In genomic region chr19:29810504-29810871, GRCh38 we compare ENCODE assay signal across 8 cellular contexts. TPM values are rescaled to one million over a fixed set of nuclear protein-coding genes. Genes with fewer than 3 reads are reported as not detected.
A peak's percentile ranks its signal among the peaks of the same experiment; 100 is the strongest.
DNase-seq lines count a peak whose midpoint lies in the region; ATAC-seq, FAIRE-seq and TF ChIP-seq lines count a peak whose summit lies in the region.

No MANE protein-coding gene starts in this region.

- H3K27ac ChIP-seq in 22Rv1 (peak overlapping the region; percentile 48; the same call in 1 of the 2 replicates), foreskin keratinocyte (no peak overlapping the region)

- ATAC-seq in foreskin keratinocyte (peak; percentile 61), HG02798 (IDR thresholded peaks at IDR 0.05; ENCODE audit: poor library complexity, unreplicated experiment) (no peak), GM21360 (IDR thresholded peaks at IDR 0.05; ENCODE audit: unreplicated experiment) (no peak)

- no peak for TF ChIP-seq POLR2A in GM12892 (IDR thresholded peaks at IDR 0.05; ENCODE audit: low read depth, low read length)

- in situ Hi-C loops in SK-MEL-5 (cut with HindIII; ENCODE audit: low pct_unique_long_range_greater_than_20kb, low sequenced_read_pairs): no loop called here

- no peak for TF ChIP-seq CTCF in 22Rv1 (IDR thresholded peaks at IDR 0.05)
- TF ChIP-seq CTCF in foreskin keratinocyte (conservative IDR thresholded peaks at IDR 0.05): no peak

- peak; percentile 44 for FAIRE-seq in GM12892 (lab: Jason Lieb, UNC)

- no peaks in the 10 kb centered on the region for H3K27me3 ChIP-seq in foreskin keratinocyte

- DNase-seq in GM12892 (ENCODE audit: insufficient read length) (no peak), SK-MEL-5 (ENCODE audit: low read depth, low spot score) (peak; percentile 13), foreskin keratinocyte (peak; percentile 87 to 96), DMS153 (lab: John Stamatoyannopoulos, UW) (no peak), Ammon's horn (ENCODE audit: low spot score) (no peak)

- no peaks in the 10 kb centered on the region for H3K4me1 ChIP-seq in foreskin keratinocyte

RNA-seq across cellular contexts. Expression of gene CCNE1, which starts 1.3 kb away (rescaled TPM):
- polyA plus RNA-seq in GM12892 (2012; ENCODE audit: missing spikeins): 20.3 TPM
- 13.8 and 18.3 TPM in 2 replicates for total RNA-seq in SK-MEL-5 (2014; rRNA removed; shearing (Covaris generic))
- 15.1 and 20.6 TPM in 2 replicates for polyA plus RNA-seq in SK-MEL-5 (2015; cell fraction: cytosol; rRNA removed)
- 44.0 and 45.6 TPM in 2 replicates for polyA plus RNA-seq in SK-MEL-5 (2015; cell fraction: nucleus; rRNA removed)
- 11.9 and 13.3 TPM in 2 replicates for total RNA-seq in foreskin keratinocyte
- 11.3 and 11.6 TPM in 2 replicates for polyA plus RNA-seq in foreskin keratinocyte

Comparison
In these comparisons a context has a peak if more than half of its experiments do, and no peak if none do; other contexts are left out.
1. DNase-seq: peak in SK-MEL-5 (single experiment) and foreskin keratinocyte (2 of 2); none in GM12892 (single experiment), DMS153 (single experiment) and Ammon's horn (single experiment).